In the genomic region with DNA sequence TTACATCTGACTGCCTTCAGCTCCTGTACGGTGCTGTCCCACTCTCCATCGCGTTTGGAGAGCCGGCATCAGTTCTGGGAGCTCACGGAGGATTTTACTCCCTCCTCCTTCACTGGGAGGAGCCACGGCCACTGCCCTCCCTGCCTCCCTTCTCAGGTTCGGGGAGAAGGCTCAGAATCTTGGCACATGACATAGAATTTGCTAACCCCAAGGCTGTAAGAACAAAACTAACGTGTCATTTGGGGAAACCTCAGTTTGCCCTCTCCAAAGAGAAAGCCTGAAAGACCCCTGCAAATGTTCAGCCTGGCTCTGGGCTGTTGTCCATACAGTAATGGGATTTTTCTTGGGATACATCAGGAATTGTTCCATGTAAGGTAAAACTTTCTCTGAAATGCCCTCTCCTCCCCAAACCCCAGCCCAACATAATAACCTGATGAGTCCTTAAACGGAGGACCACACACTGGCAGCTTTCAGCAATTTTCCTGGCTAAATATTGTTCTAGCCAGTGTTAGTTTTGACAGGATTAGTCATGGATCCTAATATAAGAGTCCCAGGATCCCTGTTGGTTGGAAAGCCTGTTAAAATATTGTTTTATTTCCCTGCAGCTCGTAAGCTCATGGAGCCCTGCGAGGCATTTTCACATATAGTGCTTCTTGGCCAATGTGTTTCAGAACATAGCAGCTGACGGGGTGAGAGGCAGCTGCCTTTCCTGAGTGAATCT, we compare ENCODE assay signal across 25 cellular contexts.
DNase-seq lines count a peak whose midpoint lies in the region; ATAC-seq and TF ChIP-seq lines count a peak whose summit lies in the region.
"Had no signal": no experiment of that assay in that cellular context is flagged by ENCODE, and none has a peak within 500 bp of the region (broad histone marks: within the 10 kb centered on the region; RNA-seq: fewer than 3 reads in every experiment).

No MANE protein-coding gene starts in this region.

- H3K36me3 Mint-ChIP-seq in brain (no peaks in the 10 kb centered on the region), neural progenitor cell (no peaks in the 10 kb centered on the region)
- H3K36me3 Mint-ChIP-seq: activated naive CD4-positive, alpha-beta T cell treated with anti-CD3 and anti-CD28 coated beads, Interleukin-2, amount 50 U/mL, for 72 hours; CD8-positive, alpha-beta T cell had no signal

- no peaks in the 10 kb centered on the region for H3K27me3 ChIP-seq in neural progenitor cell
- no peaks in the 10 kb centered on the region for H3K27me3 ChIP-seq in aorta (ENCODE audit: control insufficient read depth in 1 of 2, insufficient read depth in 2 of 2, low read length in 1 of 2)

- WGBS in aorta, 2 donors, result 2 to 4% methylated on average over 12 of the region's 12 CpGs
- WGBS in lower leg skin, 2 donors, result 32 to 36% methylated on average over 12 of the region's 12 CpGs

- no peaks in the 10 kb centered on the region for H3K36me3 ChIP-seq in neural progenitor cell
- no peaks in the 10 kb centered on the region for H3K36me3 ChIP-seq in aorta (ENCODE audit: control insufficient read depth in 1 of 2, insufficient read depth in 2 of 2, low read length in 1 of 2)

- no peak for TF ChIP-seq POLR2A in lower leg skin (IDR thresholded peaks at IDR 0.05)

- intact Hi-C loops in aorta (cut with DNase I) (loop anchor here in 1 of 2 donors (5.0 kb wide), 1 partner anchor 97 kb away; a partner anchor contains a TSS), lower leg skin (cut with DNase I; ENCODE audit: low total_unique reads) (no loop called here)

- H4K20me1 ChIP-seq in neural progenitor cell (ENCODE audit: low read depth), result no peaks in the 10 kb centered on the region

- no peak overlapping the region for H3K4me3 Mint-ChIP-seq in brain
- H3K4me3 Mint-ChIP-seq in neural progenitor cell, result no peak overlapping the region
- H3K4me3 Mint-ChIP-seq: activated CD4-positive, alpha-beta T cell treated with anti-CD3 and anti-CD28 coated beads, Interleukin-2, amount 10 ng/mL, durations not matched to agents 7 days and 5 days; CD8-positive, alpha-beta T cell; H9; T-helper 2 cell treated with Interferon-gamma antibody and Interleukin-4, amounts not matched to agents 5 μg/mL and 100 μg/mL, for 36 hours had no signal

- H3K4me3 ChIP-seq in neural progenitor cell (no peak overlapping the region), aorta (ENCODE audit: low read length in 2 of 2) (peak overlapping the region in 1 of 2 donors; percentile 9), lower leg skin (ENCODE audit: low read depth, poor library complexity, severe bottlenecking) (no peak overlapping the region)
- H3K4me3 ChIP-seq: psoas muscle had no signal

- H3K9me3 Mint-ChIP-seq in brain (peaks cover 0 to 4% (median 0%) of the 10 kb centered on the region in 5 experiments), neural progenitor cell (no peaks in the 10 kb centered on the region)
- H3K9me3 Mint-ChIP-seq: activated CD4-positive, alpha-beta T cell treated with anti-CD3 and anti-CD28 coated beads, Interleukin-2, amount 10 ng/mL, durations not matched to agents 7 days and 5 days; activated naive CD4-positive, alpha-beta T cell treated with anti-CD3 and anti-CD28 coated beads, Interleukin-2, amount 50 U/mL, for 72 hours; CD8-positive, alpha-beta T cell; H9; T-helper 2 cell treated with Interferon-gamma antibody and Interleukin-4, amounts not matched to agents 5 μg/mL and 100 μg/mL, for 36 hours had no signal

- H3K9me3 ChIP-seq in neural progenitor cell (ENCODE audit: low read depth) (no peaks in the 10 kb centered on the region), aorta (ENCODE audit: control insufficient read depth, low read length) (no peaks in the 10 kb centered on the region)
- H3K9me3 ChIP-seq: psoas muscle had no signal

- TF ChIP-seq CTCF in brain (conservative IDR thresholded peaks at IDR 0.05) (no peak), neural progenitor cell (IDR thresholded peaks at IDR 0.05) (no peak), lower leg skin (IDR thresholded peaks at IDR 0.05) (no peak)

- H3K4me1 Mint-ChIP-seq in brain, result peaks cover 56% of the 10 kb centered on the region
- peaks cover 45% of the 10 kb centered on the region for H3K4me1 Mint-ChIP-seq in neural progenitor cell

- H3K4me1 ChIP-seq in neural progenitor cell (no peaks in the 10 kb centered on the region), aorta (ENCODE audit: control insufficient read depth in 1 of 2, insufficient read depth in 2 of 2, low read length in 2 of 2) (no peaks in the 10 kb centered on the region)
- H3K4me1 ChIP-seq: psoas muscle had no signal

- no peak overlapping the region for H3K4me2 ChIP-seq in neural progenitor cell

- no peak overlapping the region for H3K27ac ChIP-seq in neural progenitor cell
- H3K27ac ChIP-seq in aorta (ENCODE audit: low read depth in 1 of 2, low read length in 2 of 2), result peak overlapping the region; percentile 73 to 77
- H3K27ac ChIP-seq: 22Rv1, epithelial cell of prostate, HL-60, psoas muscle had no signal

- ATAC-seq in aorta (ENCODE audit: low FRiP score), result peak; percentile 65
- ATAC-seq: CD8-positive, alpha-beta T cell; psoas muscle had no signal

- H3K27ac Mint-ChIP-seq in brain (peak overlapping the region in 4 of 5 experiments; percentile 16 to 91 (median 53)), neural progenitor cell (no peak overlapping the region)
- H3K27ac Mint-ChIP-seq: activated CD4-positive, alpha-beta T cell treated with anti-CD3 and anti-CD28 coated beads, Interleukin-2, amount 10 ng/mL, durations not matched to agents 7 days and 5 days; activated naive CD4-positive, alpha-beta T cell treated with anti-CD3 and anti-CD28 coated beads, Interleukin-2, amount 50 U/mL, for 72 hours; CD8-positive, alpha-beta T cell; H9; T-helper 2 cell treated with Interferon-gamma antibody and Interleukin-4, amounts not matched to agents 5 μg/mL and 100 μg/mL, for 36 hours had no signal

- no peak overlapping the region for H3K9ac ChIP-seq in neural progenitor cell

- H3K79me2 ChIP-seq in neural progenitor cell (ENCODE audit: low read depth), result no peaks in the 10 kb centered on the region

- DNase-seq in NCI-H2227 (lab: John Stamatoyannopoulos, UW; ENCODE audit: unreplicated experiment) (peak; percentile 13), NCI-H2227 treated with DMSO at 0.1 percent for 48 hours (lab: John Stamatoyannopoulos, UW) (no peak), neural progenitor cell (ENCODE audit: low spot score) (no peak), aorta (no peak), lower leg skin (ENCODE audit: low spot score in 2 of 2) (no peak), amygdala (lab: John Stamatoyannopoulos, UW) (no peak), DMS79 treated with DMSO at 0.1 percent for 48 hours (lab: John Stamatoyannopoulos, UW) (no peak)
- DNase-seq: activated CD4-positive, alpha-beta T cell treated with anti-CD3 and anti-CD28 coated beads, Interleukin-2, amount 10 ng/mL, durations not matched to agents 7 days and 5 days; AML-193; cerebellar nuclear complex; effector CD4-positive, alpha-beta T cell; H9; Kasumi-1; kidney glomerular epithelial cell; NCI-H187; NCI-H748 treated with DMSO at 0.1 percent for 48 hours; psoas muscle; stimulated activated CD4-positive, alpha-beta T cell treated with anti-CD3 and anti-CD28 coated beads, Interleukin-1b, Interleukin-23, amount 100 ng/mL, for 48 hours had no signal

- peaks cover 20% of the 10 kb centered on the region for H3K27me3 Mint-ChIP-seq in brain
- H3K27me3 Mint-ChIP-seq in neural progenitor cell (ENCODE audit: insufficient read depth, low read depth), result peaks cover 11% of the 10 kb centered on the region
- H3K27me3 Mint-ChIP-seq: activated CD4-positive, alpha-beta T cell treated with anti-CD3 and anti-CD28 coated beads, Interleukin-2, amount 10 ng/mL, durations not matched to agents 7 days and 5 days had no signal

- peak overlapping the region; percentile 48 for H2AFZ ChIP-seq in neural progenitor cell (replicated peaks)

- peaks cover 3% of the 10 kb centered on the region for H3F3A ChIP-seq in neural progenitor cell (ENCODE audit: low read depth)
